8 cellular contexts compared by ENCODE assay signal in the genomic region with DNA sequence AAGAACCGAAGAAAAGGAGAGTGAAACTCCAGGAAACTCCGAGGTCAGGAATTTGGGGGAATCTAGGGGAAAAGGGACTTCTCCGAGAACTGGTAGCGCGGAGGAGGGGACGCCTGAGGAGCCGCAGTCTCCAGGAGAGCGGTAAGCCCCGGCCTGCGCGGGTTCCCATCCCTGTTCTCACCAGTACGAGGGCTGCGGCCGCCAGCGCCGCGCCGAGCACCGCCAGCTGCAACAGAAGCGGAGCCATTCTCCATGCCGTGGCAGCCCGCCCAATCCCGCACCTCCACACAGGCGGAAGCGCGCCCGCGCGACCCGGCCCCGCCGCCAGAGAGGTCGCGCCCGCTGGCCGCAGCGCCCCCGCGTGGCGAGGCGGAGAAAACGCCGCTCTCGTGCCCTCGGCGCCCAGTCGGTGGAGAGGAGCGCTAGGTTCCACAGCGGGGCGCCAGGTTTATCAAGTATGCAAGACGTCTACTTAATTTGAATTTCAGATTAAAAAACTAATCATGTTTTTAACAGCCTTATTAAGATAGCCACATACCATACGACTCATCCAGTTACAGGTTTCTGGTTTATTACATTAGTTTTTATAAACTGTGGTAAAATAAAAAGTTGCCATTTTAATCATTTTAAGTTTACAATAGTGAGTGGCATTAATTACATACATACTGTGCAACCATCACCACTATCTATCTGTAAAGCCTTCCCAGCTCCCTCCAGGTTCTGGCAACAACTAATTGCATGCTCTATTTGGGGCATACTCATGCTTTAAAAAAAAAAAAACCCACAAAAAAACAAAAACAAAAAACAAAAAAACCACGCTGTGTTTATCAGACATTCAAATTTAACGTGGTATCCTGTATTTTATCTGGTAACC. TPM values are rescaled to one million over a fixed set of nuclear protein-coding genes. Genes with fewer than 3 reads are reported as not detected.
DNase-seq lines count a peak whose midpoint lies in the region; ATAC-seq and TF ChIP-seq lines count a peak whose summit lies in the region.

A gene with protein sequence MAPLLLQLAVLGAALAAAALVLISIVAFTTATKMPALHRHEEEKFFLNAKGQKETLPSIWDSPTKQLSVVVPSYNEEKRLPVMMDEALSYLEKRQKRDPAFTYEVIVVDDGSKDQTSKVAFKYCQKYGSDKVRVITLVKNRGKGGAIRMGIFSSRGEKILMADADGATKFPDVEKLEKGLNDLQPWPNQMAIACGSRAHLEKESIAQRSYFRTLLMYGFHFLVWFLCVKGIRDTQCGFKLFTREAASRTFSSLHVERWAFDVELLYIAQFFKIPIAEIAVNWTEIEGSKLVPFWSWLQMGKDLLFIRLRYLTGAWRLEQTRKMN (minus strand): TSS at position 287 of the 874 bp plus-strand sequence. CDS start 40 bp downstream, at position 247.

- no peak for TF ChIP-seq POLR2A in vagina (IDR thresholded peaks at IDR 0.05)

- intact Hi-C loops in T-helper 2 cell treated with Interferon-gamma antibody and Interleukin-4, amounts not matched to agents 100 ng/mL and 5 ng/mL, for 36 hours (cut with micrococcal nuclease) = loop anchor here (1.0 to 5.0 kb wide), 2 partner anchors 60 to 577 kb away; partner anchors contain the start of gene SUPT20H
- intact Hi-C loops in vagina (cut with DNase I) = no loop called here

- peak within 1 kb of the TSS; percentile 95 for H3K9ac ChIP-seq in rectal smooth muscle tissue (ENCODE audit: low read length)

- no peaks in the 10 kb centered on the region for H3K27me3 ChIP-seq in right atrium auricular region
- H3K27me3 ChIP-seq in rectal smooth muscle tissue (ENCODE audit: control insufficient read depth, insufficient read depth, low read length) = no peaks in the 10 kb centered on the region
- no peaks in the 10 kb centered on the region for H3K27me3 ChIP-seq in vagina

- peak; percentile 97 to 99 for TF ChIP-seq CTCF in right atrium auricular region (IDR thresholded peaks at IDR 0.05)
- TF ChIP-seq CTCF in vagina (IDR thresholded peaks at IDR 0.05) = peak; percentile 70 to 93 (median 84)

- H3K4me3 ChIP-seq in right atrium auricular region (peak within 1 kb of the TSS; percentile 86 to 98), rectal smooth muscle tissue (ENCODE audit: low read length) (peak within 1 kb of the TSS; percentile 96), vagina (peak within 1 kb of the TSS; percentile 41 to 98)

- no peaks in the 10 kb centered on the region for H3K9me3 ChIP-seq in right atrium auricular region
- no peaks in the 10 kb centered on the region for H3K9me3 ChIP-seq in vagina

- ATAC-seq in GM18502 (IDR thresholded peaks at IDR 0.05; ENCODE audit: poor library complexity, unreplicated experiment) (peak; percentile 66), HG02938 (IDR thresholded peaks at IDR 0.05; ENCODE audit: unreplicated experiment) (peak; percentile 49)

- H3K27ac ChIP-seq in right atrium auricular region = peak within 1 kb of the TSS; percentile 91 to 93
- peak within 1 kb of the TSS; percentile 100 for H3K27ac ChIP-seq in rectal smooth muscle tissue (ENCODE audit: low read depth, low read length)
- H3K27ac ChIP-seq in vagina = peak within 1 kb of the TSS; percentile 93

- peak; percentile 53 to 82 for DNase-seq in NCI-H187 (lab: John Stamatoyannopoulos, UW)
- DNase-seq in anterior cingulate cortex (lab: John Stamatoyannopoulos, UW) = peak; percentile 28 to 91 (median 86)
- peak; percentile 83 for DNase-seq in right atrium auricular region (ENCODE audit: low spot score)
- no peak for DNase-seq in vagina (ENCODE audit: extremely low spot score in 2 of 2)

- H3K36me3 ChIP-seq in right atrium auricular region (peaks cover 21% of the 10 kb centered on the region), rectal smooth muscle tissue (ENCODE audit: control insufficient read depth, insufficient read depth, low read length) (no peaks in the 10 kb centered on the region), vagina (peaks cover 0 to 27% of the 10 kb centered on the region in 2 donors)

- H3K4me1 ChIP-seq in right atrium auricular region (peaks cover 0 to 21% of the 10 kb centered on the region in 2 donors), rectal smooth muscle tissue (ENCODE audit: control insufficient read depth, insufficient read depth, low read length) (peaks cover 6% of the 10 kb centered on the region), vagina (peaks cover 31% of the 10 kb centered on the region)

RNA-seq across cellular contexts. Expression of the gene that starts here (rescaled TPM):
- 40.7 and 41.1 TPM in 2 replicates for total RNA-seq in T-helper 2 cell treated with Interferon-gamma antibody and Interleukin-4, amounts not matched to agents 100 ng/mL and 5 ng/mL, for 36 hours
- total RNA-seq in right atrium auricular region (10 to 100 TPM; 15.4 to 17.0 TPM), vagina (18.9 TPM)

Comparison
In these comparisons a context has a peak if more than half of its experiments do, and no peak if none do; other contexts are left out.
1. DNase-seq: peak in NCI-H187 (2 of 2), anterior cingulate cortex (58 of 58) and right atrium auricular region (single experiment); none in vagina (0 of 2).
2. Peak in every context shown above with its lines, with median percentiles within 50 percentile points of each other: H3K27ac ChIP-seq and H3K4me3 ChIP-seq.